In the genomic region with DNA sequence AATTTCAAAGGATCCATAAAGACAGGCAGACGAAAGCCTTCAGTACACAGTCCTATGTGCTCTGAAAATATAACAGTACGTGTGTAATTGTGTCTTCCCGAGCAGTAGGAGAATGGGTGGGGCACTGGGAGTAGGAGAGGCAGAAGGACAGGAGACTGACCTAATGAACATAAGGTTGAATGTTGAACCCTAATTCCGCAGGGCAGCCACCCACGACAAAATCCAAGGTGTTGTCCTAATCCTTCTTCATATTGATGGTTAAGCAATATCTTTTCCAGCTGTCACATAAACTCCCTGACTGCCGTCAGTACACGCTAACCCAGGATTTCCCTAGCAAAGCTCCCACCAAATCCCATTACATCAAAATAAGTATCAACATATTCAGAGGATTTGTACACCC, we compare ENCODE assay signal across 25 cellular contexts. TPM values are rescaled to one million over a fixed set of nuclear protein-coding genes. Genes with fewer than 3 reads are reported as not detected.
"Had no signal": no experiment of that assay in that cellular context is flagged by ENCODE, and none has a peak within 500 bp of the region (broad histone marks: within the 10 kb centered on the region; RNA-seq: fewer than 3 reads in every experiment).

No MANE protein-coding gene starts in this region.

- H3K9ac ChIP-seq: KMS-11 had no signal

- DNase-seq: activated CD4-positive, alpha-beta memory T cell treated with anti-CD3 and anti-CD28 coated beads, Interleukin-2, amount 10 ng/mL, durations not matched to agents 7 days and 5 days; activated CD4-positive, alpha-beta T cell treated with anti-CD3 and anti-CD28 coated beads for 36 hours; activated CD4-positive, alpha-beta T cell treated with anti-CD3 and anti-CD28 coated beads, Interleukin-2, amount 50 U/mL, for 1 hour; activated CD8-positive, alpha-beta memory T cell treated with anti-CD3 and anti-CD28 coated beads, Interleukin-2, amount 50 U/mL, for 48 hours; activated effector memory CD4-positive, alpha-beta T cell treated with Interleukin-2 at 50 U/mL for 16 hours; activated naive CD4-positive, alpha-beta T cell; activated T-cell treated with anti-CD3 and anti-CD28 coated beads, Interleukin-2, amount 50 U/mL, for 1 hour; aorta; central memory CD4-positive, alpha-beta T cell; MG63; NCI-H1105; NCI-H1436; NCI-H1694 treated with DMSO at 0.1 percent for 48 hours; NCI-H2029 treated with DMSO at 0.1 percent for 48 hours; NCI-H510A treated with DMSO at 0.1 percent for 48 hours; NCI-H748 treated with DMSO at 0.1 percent for 48 hours; T-helper 1 cell had no signal

- H3K9me3 ChIP-seq: breast epithelium, MG63 had no signal

- ATAC-seq: activated CD4-positive, alpha-beta T cell treated with anti-CD3 and anti-CD28 coated beads for 36 hours had no signal

- H3K27ac Mint-ChIP-seq: activated CD4-positive, alpha-beta memory T cell treated with anti-CD3 and anti-CD28 coated beads, Interleukin-2, amount 10 ng/mL, durations not matched to agents 7 days and 5 days; activated CD4-positive, alpha-beta T cell treated with anti-CD3 and anti-CD28 coated beads for 36 hours; activated naive CD4-positive, alpha-beta T cell treated with anti-CD3 and anti-CD28 coated beads, Interleukin-2, amount 50 U/mL, for 24 hours had no signal

- H3K4me1 Mint-ChIP-seq: activated CD4-positive, alpha-beta memory T cell treated with anti-CD3 and anti-CD28 coated beads, Interleukin-2, amount 10 ng/mL, durations not matched to agents 7 days and 5 days; activated CD4-positive, alpha-beta T cell treated with anti-CD3 and anti-CD28 coated beads for 36 hours; activated naive CD4-positive, alpha-beta T cell treated with anti-CD3 and anti-CD28 coated beads, Interleukin-2, amount 50 U/mL, for 24 hours had no signal

- H3K4me3 ChIP-seq: MG63, SK-N-MC had no signal

- H3K4me3 Mint-ChIP-seq: activated CD4-positive, alpha-beta memory T cell treated with anti-CD3 and anti-CD28 coated beads, Interleukin-2, amount 10 ng/mL, durations not matched to agents 7 days and 5 days; activated CD4-positive, alpha-beta T cell treated with anti-CD3 and anti-CD28 coated beads for 36 hours; activated naive CD4-positive, alpha-beta T cell treated with anti-CD3 and anti-CD28 coated beads, Interleukin-2, amount 50 U/mL, for 24 hours had no signal

- H3K36me3 Mint-ChIP-seq: activated naive CD4-positive, alpha-beta T cell treated with anti-CD3 and anti-CD28 coated beads, Interleukin-2, amount 50 U/mL, for 24 hours had no signal

- H3K27ac ChIP-seq: breast epithelium, KMS-11, SK-N-MC, VCaP had no signal

- H3K36me3 ChIP-seq: breast epithelium, MG63 had no signal

- H3K4me2 ChIP-seq: KMS-11 had no signal

- H3K9me3 Mint-ChIP-seq: activated CD4-positive, alpha-beta memory T cell treated with anti-CD3 and anti-CD28 coated beads, Interleukin-2, amount 10 ng/mL, durations not matched to agents 7 days and 5 days; activated naive CD4-positive, alpha-beta T cell treated with anti-CD3 and anti-CD28 coated beads, Interleukin-2, amount 50 U/mL, for 24 hours had no signal

RNA-seq across cellular contexts. Expression of gene SPATA19, which starts 34.5 kb away (rescaled TPM):
- total RNA-seq: activated CD4-positive, alpha-beta memory T cell treated with anti-CD3 and anti-CD28 coated beads, Interleukin-2, amount 10 ng/mL, durations not matched to agents 7 days and 5 days; activated CD4-positive, alpha-beta T cell treated with anti-CD3 and anti-CD28 coated beads for 36 hours; aorta; breast epithelium; OCI-LY7; RPMI7951; T-helper 2 cell treated with Interferon-gamma antibody and Interleukin-4, amounts not matched to agents 100 ng/mL and 5 ng/mL, for 36 hours had no signal
- polyA plus RNA-seq: aorta had no signal
